Comparison of ENCODE assay signal across 1 cellular context in the genomic region with DNA sequence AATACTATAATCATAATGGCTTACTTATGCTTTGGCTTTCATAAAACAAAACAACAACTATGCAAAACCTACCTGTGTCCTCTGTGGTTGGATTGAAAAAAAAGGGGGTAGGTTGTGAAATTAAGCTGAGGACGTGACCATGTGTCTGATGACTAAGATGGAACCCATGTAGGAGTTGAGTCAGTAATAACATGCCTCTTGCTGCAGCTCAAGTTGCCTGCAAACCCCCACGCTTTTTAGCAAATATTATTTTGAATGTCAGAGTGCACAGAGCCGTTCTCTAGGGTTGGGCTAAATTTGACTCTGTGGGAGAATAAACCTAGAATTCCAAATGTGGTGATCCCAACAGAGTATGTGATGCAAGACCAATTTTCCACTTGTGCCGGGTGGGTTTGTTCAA.
TF ChIP-seq lines count a peak whose summit lies in the region.

No MANE protein-coding gene starts in this region.

TF ChIP-seq in GM12878, 131 proteins besides CTCF, POLR2A, EP300 and RAD21 (continued from another document and continues in another):
- TF ChIP-seq, protein P1, sequence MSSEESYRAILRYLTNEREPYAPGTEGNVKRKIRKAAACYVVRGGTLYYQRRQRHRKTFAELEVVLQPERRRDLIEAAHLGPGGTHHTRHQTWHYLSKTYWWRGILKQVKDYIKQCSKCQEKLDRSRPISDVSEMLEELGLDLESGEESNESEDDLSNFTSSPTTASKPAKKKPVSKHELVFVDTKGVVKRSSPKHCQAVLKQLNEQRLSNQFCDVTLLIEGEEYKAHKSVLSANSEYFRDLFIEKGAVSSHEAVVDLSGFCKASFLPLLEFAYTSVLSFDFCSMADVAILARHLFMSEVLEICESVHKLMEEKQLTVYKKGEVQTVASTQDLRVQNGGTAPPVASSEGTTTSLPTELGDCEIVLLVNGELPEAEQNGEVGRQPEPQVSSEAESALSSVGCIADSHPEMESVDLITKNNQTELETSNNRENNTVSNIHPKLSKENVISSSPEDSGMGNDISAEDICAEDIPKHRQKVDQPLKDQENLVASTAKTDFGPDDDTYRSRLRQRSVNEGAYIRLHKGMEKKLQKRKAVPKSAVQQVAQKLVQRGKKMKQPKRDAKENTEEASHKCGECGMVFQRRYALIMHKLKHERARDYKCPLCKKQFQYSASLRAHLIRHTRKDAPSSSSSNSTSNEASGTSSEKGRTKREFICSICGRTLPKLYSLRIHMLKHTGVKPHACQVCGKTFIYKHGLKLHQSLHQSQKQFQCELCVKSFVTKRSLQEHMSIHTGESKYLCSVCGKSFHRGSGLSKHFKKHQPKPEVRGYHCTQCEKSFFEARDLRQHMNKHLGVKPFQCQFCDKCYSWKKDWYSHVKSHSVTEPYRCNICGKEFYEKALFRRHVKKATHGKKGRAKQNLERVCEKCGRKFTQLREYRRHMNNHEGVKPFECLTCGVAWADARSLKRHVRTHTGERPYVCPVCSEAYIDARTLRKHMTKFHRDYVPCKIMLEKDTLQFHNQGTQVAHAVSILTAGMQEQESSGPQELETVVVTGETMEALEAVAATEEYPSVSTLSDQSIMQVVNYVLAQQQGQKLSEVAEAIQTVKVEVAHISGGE (CRISPR knock-in tag; IDR thresholded peaks at IDR 0.05), result no peak
- no peak for TF ChIP-seq ASH2L (IDR thresholded peaks at IDR 0.05; ENCODE audit: borderline replicate concordance, low read depth)
- TF ChIP-seq MEF2A (IDR thresholded peaks at IDR 0.05; ENCODE audit: insufficient read depth, low read depth, low read length), result peak; percentile 91
- TF ChIP-seq RELB (IDR thresholded peaks at IDR 0.05; ENCODE audit: low read depth), result no peak
- TF ChIP-seq BCL3 (IDR thresholded peaks at IDR 0.05; ENCODE audit: borderline replicate concordance, insufficient read depth, low read depth, low read length, poor library complexity, severe bottlenecking), result peak; percentile 94
- no peak for TF ChIP-seq RBBP5 (conservative IDR thresholded peaks at IDR 0.05)
- TF ChIP-seq USF1 (IDR thresholded peaks at IDR 0.05; ENCODE audit: borderline replicate concordance, extremely low read length, insufficient read depth, low read depth, low read length), result no peak
- no peak for TF ChIP-seq PKNOX1 (IDR thresholded peaks at IDR 0.05)
- TF ChIP-seq NFYA (IDR thresholded peaks at IDR 0.05; ENCODE audit: borderline replicate concordance, low read depth, low read length), result no peak
- no peak for TF ChIP-seq SREBF2 (IDR thresholded peaks at IDR 0.05; ENCODE audit: low read length)
- no peak for TF ChIP-seq TARDBP (IDR thresholded peaks at IDR 0.05; ENCODE audit: borderline replicate concordance)
- TF ChIP-seq PBX3 (IDR thresholded peaks at IDR 0.05; ENCODE audit: insufficient replicate concordance, low read depth, low read length), result no peak
- TF ChIP-seq NR2F1 (conservative IDR thresholded peaks at IDR 0.05), result 0 out of 2 replicates have a peak, but pooled peaks have one; percentile 11
- TF ChIP-seq ATF3 (IDR thresholded peaks at IDR 0.05; ENCODE audit: borderline replicate concordance, extremely low read depth, low read depth, low read length), result no peak
- no peak for TF ChIP-seq FOXK2 (IDR thresholded peaks at IDR 0.05)
- TF ChIP-seq, protein P2, sequence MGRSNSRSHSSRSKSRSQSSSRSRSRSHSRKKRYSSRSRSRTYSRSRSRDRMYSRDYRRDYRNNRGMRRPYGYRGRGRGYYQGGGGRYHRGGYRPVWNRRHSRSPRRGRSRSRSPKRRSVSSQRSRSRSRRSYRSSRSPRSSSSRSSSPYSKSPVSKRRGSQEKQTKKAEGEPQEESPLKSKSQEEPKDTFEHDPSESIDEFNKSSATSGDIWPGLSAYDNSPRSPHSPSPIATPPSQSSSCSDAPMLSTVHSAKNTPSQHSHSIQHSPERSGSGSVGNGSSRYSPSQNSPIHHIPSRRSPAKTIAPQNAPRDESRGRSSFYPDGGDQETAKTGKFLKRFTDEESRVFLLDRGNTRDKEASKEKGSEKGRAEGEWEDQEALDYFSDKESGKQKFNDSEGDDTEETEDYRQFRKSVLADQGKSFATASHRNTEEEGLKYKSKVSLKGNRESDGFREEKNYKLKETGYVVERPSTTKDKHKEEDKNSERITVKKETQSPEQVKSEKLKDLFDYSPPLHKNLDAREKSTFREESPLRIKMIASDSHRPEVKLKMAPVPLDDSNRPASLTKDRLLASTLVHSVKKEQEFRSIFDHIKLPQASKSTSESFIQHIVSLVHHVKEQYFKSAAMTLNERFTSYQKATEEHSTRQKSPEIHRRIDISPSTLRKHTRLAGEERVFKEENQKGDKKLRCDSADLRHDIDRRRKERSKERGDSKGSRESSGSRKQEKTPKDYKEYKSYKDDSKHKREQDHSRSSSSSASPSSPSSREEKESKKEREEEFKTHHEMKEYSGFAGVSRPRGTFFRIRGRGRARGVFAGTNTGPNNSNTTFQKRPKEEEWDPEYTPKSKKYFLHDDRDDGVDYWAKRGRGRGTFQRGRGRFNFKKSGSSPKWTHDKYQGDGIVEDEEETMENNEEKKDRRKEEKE (IDR thresholded peaks at IDR 0.05), result no peak
- TF ChIP-seq TCF3 (IDR thresholded peaks at IDR 0.05; ENCODE audit: borderline replicate concordance, insufficient read depth, low read depth, low read length), result 0 out of 2 replicates have a peak, but pooled peaks have one; percentile 60
- TF ChIP-seq CHD2 (IDR thresholded peaks at IDR 0.05; ENCODE audit: borderline replicate concordance, low read depth, low read length), result no peak
- TF ChIP-seq SP1 (IDR thresholded peaks at IDR 0.05; ENCODE audit: low read depth, low read length), result no peak
- no peak for TF ChIP-seq ZZZ3 (IDR thresholded peaks at IDR 0.05; ENCODE audit: control insufficient read depth, insufficient read length, low read depth)
- TF ChIP-seq GATAD2B (conservative IDR thresholded peaks at IDR 0.05; ENCODE audit: low read depth), result no peak
- TF ChIP-seq DPF2 (IDR thresholded peaks at IDR 0.05), result no peak
- no peak for TF ChIP-seq ZNF622 (IDR thresholded peaks at IDR 0.05)
- TF ChIP-seq POLR2AphosphoS5 (IDR thresholded peaks at IDR 0.05; ENCODE audit: low read length), result no peak
- TF ChIP-seq MTA3 (IDR thresholded peaks at IDR 0.05; ENCODE audit: borderline replicate concordance, low read length), result peak; percentile 76; the same call in 1 of the 2 replicates
- no peak for TF ChIP-seq MTA2 (IDR thresholded peaks at IDR 0.05; ENCODE audit: low read depth)
- TF ChIP-seq SKIL (IDR thresholded peaks at IDR 0.05; ENCODE audit: low read depth, poor library complexity, severe bottlenecking), result no peak
- TF ChIP-seq STAT1 (conservative IDR thresholded peaks at IDR 0.05), result no peak
- peak; percentile 96; the same call in 1 of the 2 replicates for TF ChIP-seq BCL11A (IDR thresholded peaks at IDR 0.05; ENCODE audit: low read depth, low read length)
- no peak for TF ChIP-seq KAT2A (conservative IDR thresholded peaks at IDR 0.05; ENCODE audit: control insufficient read depth, low read depth, low read length)
- TF ChIP-seq STAT3 (IDR thresholded peaks at IDR 0.05; ENCODE audit: low read depth, low read length), result no peak
- no peak; the same call in 1 of the 2 replicates for TF ChIP-seq YY1 (IDR thresholded peaks at IDR 0.05; ENCODE audit: low read depth, low read length)
- no peak for TF ChIP-seq KDM1A (IDR thresholded peaks at IDR 0.05; ENCODE audit: borderline replicate concordance)
- peak; percentile 94 for TF ChIP-seq IRF4 (IDR thresholded peaks at IDR 0.05; ENCODE audit: low read depth, low read length)
- no peak for TF ChIP-seq ZBTB4 (CRISPR knock-in tag; IDR thresholded peaks at IDR 0.05)
